Comparison of ENCODE assay signal across 13 cellular contexts in genomic region chr4:111806331-111806730, GRCh38.
DNase-seq lines count a peak whose midpoint lies in the region; TF ChIP-seq lines count a peak whose summit lies in the region.
"Had no signal": no experiment of that assay in that cellular context is flagged by ENCODE, and none has a peak within 500 bp of the region (broad histone marks: within the 10 kb centered on the region; RNA-seq: fewer than 3 reads in every experiment).

No MANE protein-coding gene starts in this region.

- peak; percentile 30 for TF ChIP-seq CTCF in MCF 10A (IDR thresholded peaks at IDR 0.05; ENCODE audit: unreplicated experiment)
- TF ChIP-seq CTCF in breast epithelium (IDR thresholded peaks at IDR 0.05) = no peak
- no peak for TF ChIP-seq CTCF in glutamatergic neuron (IDR thresholded peaks at IDR 0.05; ENCODE audit: partially characterized antibody, unreplicated experiment)

- H3K27ac ChIP-seq in breast epithelium = no peak overlapping the region
- H3K27ac ChIP-seq: esophagus muscularis mucosa, suprapubic skin had no signal

- H3K9me3 Mint-ChIP-seq in MCF 10A (ENCODE audit: unreplicated experiment) = no peaks in the 10 kb centered on the region
- peaks cover 1% of the 10 kb centered on the region for H3K9me3 Mint-ChIP-seq in glutamatergic neuron (ENCODE audit: unreplicated experiment)

- CTCF ChIA-PET in MCF 10A (lab: Yijun Ruan, JAX) = interaction anchor here (0.6 to 1.6 kb wide), 6 partner anchors 16 to 975 kb away, joined by 3 to 5 read pairs (median 4); no protein-coding TSS in a partner anchor

- no peaks in the 10 kb centered on the region for H3K4me1 ChIP-seq in breast epithelium
- H3K4me1 ChIP-seq: esophagus muscularis mucosa, suprapubic skin had no signal

- DNase-seq in MCF 10A (ENCODE audit: unreplicated experiment) = peak; percentile 38
- no peak for DNase-seq in breast epithelium (ENCODE audit: low spot score in 2 of 2)
- peak; percentile 52 for DNase-seq in RKO (ENCODE audit: low spot score)
- DNase-seq in glutamatergic neuron = peak; percentile 43
- no peak for DNase-seq in mesenteric fat pad (ENCODE audit: low spot score)
- no peak for DNase-seq in activated CD8-positive, alpha-beta memory T cell treated with anti-CD3 and anti-CD28 coated beads for 24 hours
- no peak for DNase-seq in SHP77 (lab: John Stamatoyannopoulos, UW)
- no peak for DNase-seq in C1 segment of cervical spinal cord (lab: John Stamatoyannopoulos, UW)
- DNase-seq: activated T-cell treated with anti-CD3 and anti-CD28 coated beads for 4 hours, KG1, left ventricle myocardium superior had no signal

- POLR2A ChIA-PET in MCF 10A (lab: Yijun Ruan, JAX) = interaction anchor here (0.5 kb wide), 1 partner anchor 235 kb away, joined by 3 read pairs; no protein-coding TSS in a partner anchor

- no peak for TF ChIP-seq POLR2A in breast epithelium (IDR thresholded peaks at IDR 0.05)

- H3K27ac Mint-ChIP-seq in MCF 10A (ENCODE audit: low read depth, unreplicated experiment) (no peak overlapping the region), glutamatergic neuron (ENCODE audit: unreplicated experiment) (no peak overlapping the region)

- no TSS peak for BruUV-seq in MCF 10A (replicated peaks; lab: Mats Ljungman, UMichigan)

- H3K36me3 Mint-ChIP-seq in MCF 10A (ENCODE audit: insufficient read depth, unreplicated experiment) (no peaks in the 10 kb centered on the region), glutamatergic neuron (ENCODE audit: unreplicated experiment) (no peaks in the 10 kb centered on the region)

- intact Hi-C loops in MCF 10A (cut with micrococcal nuclease) = no loop called here
- intact Hi-C loops in breast epithelium (cut with DNase I; ENCODE audit: low total_unique reads) = no loop called here

- H3K4me3 Mint-ChIP-seq in MCF 10A (ENCODE audit: unreplicated experiment) (no peak overlapping the region), glutamatergic neuron (ENCODE audit: unreplicated experiment) (no peak overlapping the region)

- H3K27me3 ChIP-seq in breast epithelium = peaks cover 0 to 11% of the 10 kb centered on the region in 2 donors
- H3K27me3 ChIP-seq: suprapubic skin had no signal

- H3K4me3 ChIP-seq in breast epithelium = no peak overlapping the region
- H3K4me3 ChIP-seq: esophagus muscularis mucosa, suprapubic skin had no signal

- H3K4me1 Mint-ChIP-seq in MCF 10A (ENCODE audit: insufficient read depth, unreplicated experiment) (no peaks in the 10 kb centered on the region), glutamatergic neuron (ENCODE audit: low read depth, unreplicated experiment) (peaks cover 7% of the 10 kb centered on the region)

- H3K27me3 Mint-ChIP-seq in MCF 10A (ENCODE audit: insufficient read depth, unreplicated experiment) = peaks cover 61% of the 10 kb centered on the region
- no peaks in the 10 kb centered on the region for H3K27me3 Mint-ChIP-seq in glutamatergic neuron (ENCODE audit: unreplicated experiment)

- no peaks in the 10 kb centered on the region for H3K36me3 ChIP-seq in breast epithelium
- H3K36me3 ChIP-seq: esophagus muscularis mucosa, suprapubic skin had no signal

- no peaks in the 10 kb centered on the region for H3K9me3 ChIP-seq in breast epithelium
- H3K9me3 ChIP-seq: esophagus muscularis mucosa, suprapubic skin had no signal

Comparison
In these comparisons a context has a peak if more than half of its experiments do, and no peak if none do; other contexts are left out.
1. DNase-seq: peak in MCF 10A (single experiment), RKO (single experiment) and glutamatergic neuron (single experiment); none in breast epithelium (0 of 2), mesenteric fat pad (single experiment), activated CD8-positive, alpha-beta memory T cell treated with anti-CD3 and anti-CD28 coated beads for 24 hours (single experiment), SHP77 (0 of 2) and C1 segment of cervical spinal cord (0 of 14).